In genomic region chr17:73340093-73340596, GRCh38 we compare ENCODE assay signal across 1 cellular context.
TF ChIP-seq lines count a peak whose summit lies in the region.

No MANE protein-coding gene starts in this region.

TF ChIP-seq in GM23338, 12 proteins besides CTCF, POLR2A, EP300 and RAD21 (continued from another document):
- TF ChIP-seq, protein P1, sequence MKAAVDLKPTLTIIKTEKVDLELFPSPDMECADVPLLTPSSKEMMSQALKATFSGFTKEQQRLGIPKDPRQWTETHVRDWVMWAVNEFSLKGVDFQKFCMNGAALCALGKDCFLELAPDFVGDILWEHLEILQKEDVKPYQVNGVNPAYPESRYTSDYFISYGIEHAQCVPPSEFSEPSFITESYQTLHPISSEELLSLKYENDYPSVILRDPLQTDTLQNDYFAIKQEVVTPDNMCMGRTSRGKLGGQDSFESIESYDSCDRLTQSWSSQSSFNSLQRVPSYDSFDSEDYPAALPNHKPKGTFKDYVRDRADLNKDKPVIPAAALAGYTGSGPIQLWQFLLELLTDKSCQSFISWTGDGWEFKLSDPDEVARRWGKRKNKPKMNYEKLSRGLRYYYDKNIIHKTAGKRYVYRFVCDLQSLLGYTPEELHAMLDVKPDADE (IDR thresholded peaks at IDR 0.05): no peak
- TF ChIP-seq ZNF114 (CRISPR knock-in tag; IDR thresholded peaks at IDR 0.05) (no peak), EZH2phosphoT487 (IDR thresholded peaks at IDR 0.05; ENCODE audit: unreplicated experiment) (no peak), STAT1 (IDR thresholded peaks at IDR 0.05; ENCODE audit: unreplicated experiment) (no peak), JUNB (IDR thresholded peaks at IDR 0.05; ENCODE audit: unreplicated experiment) (no peak)
